Comparison of ENCODE assay signal across 33 cellular contexts in genomic region chr15:88674661-88675060, GRCh38.
"Had no signal": no experiment of that assay in that cellular context is flagged by ENCODE, and none has a peak within 500 bp of the region (broad histone marks: within the 10 kb centered on the region; RNA-seq: fewer than 3 reads in every experiment).

No MANE protein-coding gene starts in this region.

- H3K36me3 ChIP-seq: adrenal gland, esophagus squamous epithelium, gastroesophageal sphincter, heart right ventricle had no signal

- H3K4me3 Mint-ChIP-seq: activated CD4-positive, alpha-beta memory T cell treated with anti-CD3 and anti-CD28 coated beads for 36 hours; activated CD4-positive, alpha-beta T cell treated with anti-CD3 and anti-CD28 coated beads for 36 hours; activated CD4-positive, alpha-beta T cell treated with anti-CD3 and anti-CD28 coated beads, Interleukin-2, amount 10 ng/mL, durations not matched to agents 24 days and 14 days; activated CD8-positive, alpha-beta memory T cell treated with anti-CD3 and anti-CD28 coated beads, Interleukin-2, amount 10 ng/mL, durations not matched to agents 7 days and 5 days; activated CD8-positive, alpha-beta T cell treated with anti-CD3 and anti-CD28 coated beads, Interleukin-2, amount 10 ng/mL, durations not matched to agents 7 days and 5 days; activated naive CD4-positive, alpha-beta T cell treated with anti-CD3 and anti-CD28 coated beads for 36 hours; activated naive CD4-positive, alpha-beta T cell treated with anti-CD3 and anti-CD28 coated beads, Interleukin-2, amount 50 U/mL, for 24 hours; activated naive CD8-positive, alpha-beta T cell treated with anti-CD3 and anti-CD28 coated beads for 36 hours; activated naive CD8-positive, alpha-beta T cell treated with anti-CD3 and anti-CD28 coated beads, Interleukin-2, amount 50 U/mL, for 24 hours; activated T-cell treated with anti-CD3 and anti-CD28 coated beads, Interleukin-2, amount 50 U/mL, for 4 hours; activated T-helper 17 cell treated with anti-CD3 and anti-CD28 coated beads, Interleukin-2, amount 50 U/mL, for 72 hours; effector memory CD8-positive, alpha-beta T cell; T-helper 17 cell; T-helper 2 cell treated with Interferon-gamma antibody and Interleukin-4, amounts not matched to agents 5 μg/mL and 100 μg/mL, for 36 hours had no signal

- H3K36me3 Mint-ChIP-seq: activated CD8-positive, alpha-beta memory T cell treated with anti-CD3 and anti-CD28 coated beads, Interleukin-2, amount 10 ng/mL, durations not matched to agents 7 days and 5 days had no signal

- H3K27me3 ChIP-seq: body of pancreas had no signal

- H3K27ac ChIP-seq: adrenal gland, body of pancreas, esophagus squamous epithelium, gastroesophageal sphincter, heart right ventricle had no signal

- H3K9me3 ChIP-seq: adrenal gland, body of pancreas, esophagus squamous epithelium, gastroesophageal sphincter had no signal

- H3K9me3 Mint-ChIP-seq: activated naive CD4-positive, alpha-beta T cell treated with anti-CD3 and anti-CD28 coated beads for 36 hours; activated naive CD8-positive, alpha-beta T cell treated with anti-CD3 and anti-CD28 coated beads for 36 hours; activated T-cell treated with anti-CD3 and anti-CD28 coated beads, Interleukin-2, amount 50 U/mL, for 4 hours; activated T-helper 17 cell treated with anti-CD3 and anti-CD28 coated beads, Interleukin-2, amount 50 U/mL, for 72 hours; effector memory CD8-positive, alpha-beta T cell; T-helper 2 cell treated with Interferon-gamma antibody and Interleukin-4, amounts not matched to agents 5 μg/mL and 100 μg/mL, for 36 hours had no signal

- FAIRE-seq: colon had no signal

- DNase-seq: activated CD4-positive, alpha-beta memory T cell treated with anti-CD3 and anti-CD28 coated beads for 36 hours; activated CD4-positive, alpha-beta T cell treated with anti-CD3 and anti-CD28 coated beads for 36 hours; activated CD4-positive, alpha-beta T cell treated with anti-CD3 and anti-CD28 coated beads, Interleukin-2, amount 10 ng/mL, durations not matched to agents 24 days and 14 days; activated CD4-positive, CD25-positive, alpha-beta regulatory T cell; activated CD4-positive, CD25-positive, alpha-beta regulatory T cell treated with anti-CD3 and anti-CD28 coated beads, Interleukin-2, amount 50 U/mL, for 72 hours; activated CD8-positive, alpha-beta memory T cell treated with anti-CD3 and anti-CD28 coated beads, Interleukin-2, amount 10 ng/mL, durations not matched to agents 7 days and 5 days; activated CD8-positive, alpha-beta memory T cell treated with anti-CD3 and anti-CD28 coated beads, Interleukin-2, amount 50 U/mL, for 4 hours; activated CD8-positive, alpha-beta T cell treated with anti-CD3 and anti-CD28 coated beads, Interleukin-2, amount 10 ng/mL, durations not matched to agents 7 days and 5 days; activated effector memory CD4-positive, alpha-beta T cell treated with Interleukin-2 at 50 U/mL for 16 hours; activated naive CD4-positive, alpha-beta T cell treated with anti-CD3 and anti-CD28 coated beads for 36 hours; activated naive CD8-positive, alpha-beta T cell treated with anti-CD3 and anti-CD28 coated beads for 36 hours; activated naive CD8-positive, alpha-beta T cell treated with anti-CD3 and anti-CD28 coated beads, Interleukin-2, amount 50 U/mL, for 24 hours; activated T-cell treated with anti-CD3 and anti-CD28 coated beads, Interleukin-2, amount 50 U/mL, for 4 hours; adrenal gland; amygdala; aorta; body of pancreas; caudate nucleus; cortex of kidney; dermis blood vessel endothelial cell; effector CD4-positive, alpha-beta T cell; effector memory CD8-positive, alpha-beta T cell; esophagus squamous epithelium; foreskin melanocyte; heart right ventricle; T-helper 1 cell; T-helper 17 cell; T1000 had no signal

- H3K4me3 ChIP-seq: adrenal gland, body of pancreas, esophagus squamous epithelium, gastroesophageal sphincter, heart right ventricle had no signal

- H3K27ac Mint-ChIP-seq: activated CD4-positive, alpha-beta memory T cell treated with anti-CD3 and anti-CD28 coated beads for 36 hours; activated CD4-positive, alpha-beta T cell treated with anti-CD3 and anti-CD28 coated beads for 36 hours; activated CD4-positive, alpha-beta T cell treated with anti-CD3 and anti-CD28 coated beads, Interleukin-2, amount 10 ng/mL, durations not matched to agents 24 days and 14 days; activated CD8-positive, alpha-beta memory T cell treated with anti-CD3 and anti-CD28 coated beads, Interleukin-2, amount 10 ng/mL, durations not matched to agents 7 days and 5 days; activated CD8-positive, alpha-beta T cell treated with anti-CD3 and anti-CD28 coated beads, Interleukin-2, amount 10 ng/mL, durations not matched to agents 7 days and 5 days; activated naive CD4-positive, alpha-beta T cell treated with anti-CD3 and anti-CD28 coated beads for 36 hours; activated naive CD4-positive, alpha-beta T cell treated with anti-CD3 and anti-CD28 coated beads, Interleukin-2, amount 50 U/mL, for 24 hours; activated naive CD8-positive, alpha-beta T cell treated with anti-CD3 and anti-CD28 coated beads for 36 hours; activated naive CD8-positive, alpha-beta T cell treated with anti-CD3 and anti-CD28 coated beads, Interleukin-2, amount 50 U/mL, for 24 hours; activated T-helper 17 cell treated with anti-CD3 and anti-CD28 coated beads, Interleukin-2, amount 50 U/mL, for 72 hours; effector memory CD8-positive, alpha-beta T cell; T-helper 17 cell; T-helper 2 cell treated with Interferon-gamma antibody and Interleukin-4, amounts not matched to agents 5 μg/mL and 100 μg/mL, for 36 hours had no signal

- H3K4me1 Mint-ChIP-seq: activated CD4-positive, alpha-beta T cell treated with anti-CD3 and anti-CD28 coated beads for 36 hours; activated CD4-positive, alpha-beta T cell treated with anti-CD3 and anti-CD28 coated beads, Interleukin-2, amount 10 ng/mL, durations not matched to agents 24 days and 14 days; activated CD8-positive, alpha-beta memory T cell treated with anti-CD3 and anti-CD28 coated beads, Interleukin-2, amount 10 ng/mL, durations not matched to agents 7 days and 5 days; activated naive CD4-positive, alpha-beta T cell treated with anti-CD3 and anti-CD28 coated beads, Interleukin-2, amount 50 U/mL, for 24 hours; activated naive CD8-positive, alpha-beta T cell treated with anti-CD3 and anti-CD28 coated beads for 36 hours; activated naive CD8-positive, alpha-beta T cell treated with anti-CD3 and anti-CD28 coated beads, Interleukin-2, amount 50 U/mL, for 24 hours; activated T-helper 17 cell treated with anti-CD3 and anti-CD28 coated beads, Interleukin-2, amount 50 U/mL, for 72 hours; T-helper 17 cell had no signal
